Comparison of ENCODE assay signal across 8 cellular contexts in the genomic region with DNA sequence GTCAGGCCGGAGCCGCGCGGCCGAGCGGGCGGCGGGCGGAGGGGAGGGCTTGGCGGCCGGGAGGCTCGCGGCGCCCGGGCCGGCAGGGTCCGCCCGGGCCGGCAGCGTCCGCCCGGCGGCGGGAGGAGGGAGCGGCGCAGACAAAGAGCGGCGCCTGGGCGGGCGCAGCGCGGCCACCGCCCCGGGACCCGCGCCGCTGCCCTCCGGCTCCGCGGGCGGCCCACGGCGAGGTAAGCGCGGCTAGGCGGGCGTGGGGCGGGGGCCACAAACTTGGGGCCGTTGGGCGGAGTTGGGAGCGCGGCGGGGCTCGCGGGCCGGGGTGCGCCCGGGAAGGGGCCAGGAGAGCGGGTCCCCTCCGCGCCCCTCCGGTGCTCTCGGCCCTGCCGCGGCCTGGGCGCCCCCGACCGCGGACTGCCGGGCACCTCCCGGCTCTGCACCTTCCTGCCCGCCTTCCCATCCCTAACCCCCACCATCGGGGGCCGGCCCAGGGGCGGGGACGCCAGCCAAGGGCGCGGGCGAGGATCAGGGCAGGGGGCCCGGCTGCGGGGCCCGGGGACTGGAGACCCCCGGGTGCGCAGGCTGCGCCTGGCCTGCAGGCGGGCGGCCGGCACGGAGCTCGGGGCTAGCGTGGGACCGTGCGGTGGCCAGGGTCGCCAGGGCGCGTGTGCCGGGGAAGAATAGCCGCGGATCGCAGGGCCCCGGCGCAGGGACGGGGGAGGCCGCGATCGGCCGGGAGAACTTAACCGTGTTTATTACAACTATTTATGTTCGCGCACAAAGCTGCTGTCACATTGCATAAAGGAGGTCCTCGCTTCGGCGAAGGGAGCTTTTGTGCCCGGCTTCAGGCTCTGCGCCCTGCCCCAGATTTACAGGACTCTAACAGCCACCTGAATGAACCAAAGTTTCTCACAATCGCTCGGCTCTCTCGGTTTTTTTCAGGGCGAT. TPM values are rescaled to one million over a fixed set of nuclear protein-coding genes. Genes with fewer than 3 reads are reported as not detected.
A peak's percentile ranks its signal among the peaks of the same experiment; 100 is the strongest.
DNase-seq lines count a peak whose midpoint lies in the region; ATAC-seq and TF ChIP-seq lines count a peak whose summit lies in the region.

A gene (plus strand): TSS at position 4 of the 945 bp plus-strand sequence. CDS start 110,152 bp downstream, outside the sequence.

- TF ChIP-seq CTCF in WTC11 (IDR thresholded peaks at IDR 0.05) (no peak), mesothelial cell of epicardium (IDR thresholded peaks at IDR 0.05; ENCODE audit: unreplicated experiment) (no peak), upper lobe of right lung (IDR thresholded peaks at IDR 0.05) (no peak)

- CTCF ChIA-PET in WTC11 (lab: Charles Lee), result interaction anchor here (0.9 to 1.9 kb wide), 6 partner anchors 17 to 226 kb away, joined by 3 to 7 read pairs (median 6); no protein-coding TSS in a partner anchor

- peak; percentile 19 for ATAC-seq in GM19467 (IDR thresholded peaks at IDR 0.05; ENCODE audit: unreplicated experiment)
- peak; percentile 9 for ATAC-seq in HG03558 (IDR thresholded peaks at IDR 0.05; ENCODE audit: extremely low read depth, unreplicated experiment)
- ATAC-seq in WTC11, result peak; percentile 43
- peak; percentile 54 for ATAC-seq in upper lobe of right lung

- no peaks in the 10 kb centered on the region for H3K27me3 ChIP-seq in upper lobe of right lung

- peaks cover 44% of the 10 kb centered on the region for H3K4me1 Mint-ChIP-seq in WTC11
- peaks cover 36% of the 10 kb centered on the region for H3K4me1 Mint-ChIP-seq in mesothelial cell of epicardium

- peak within 1 kb of the TSS; percentile 88 for H3K27ac ChIP-seq in upper lobe of right lung

- H3K27me3 Mint-ChIP-seq in WTC11 (ENCODE audit: low read depth), result peaks cover 8% of the 10 kb centered on the region
- peaks cover 5% of the 10 kb centered on the region for H3K27me3 Mint-ChIP-seq in mesothelial cell of epicardium (ENCODE audit: low read depth)

- H3K27ac Mint-ChIP-seq in WTC11 (peak within 1 kb of the TSS; percentile 67), mesothelial cell of epicardium (peak within 1 kb of the TSS; percentile 89)

- no peaks in the 10 kb centered on the region for H3K9me3 ChIP-seq in upper lobe of right lung

- no peaks in the 10 kb centered on the region for H3K36me3 ChIP-seq in upper lobe of right lung

- H3K4me3 Mint-ChIP-seq in WTC11 (peak within 1 kb of the TSS; percentile 78), mesothelial cell of epicardium (peak within 1 kb of the TSS; percentile 80)

- peak; percentile 57 for DNase-seq in ELR (ENCODE audit: low read depth)
- DNase-seq in WTC11 (ENCODE audit: low spot score), result peak; percentile 44
- DNase-seq in mesothelial cell of epicardium (ENCODE audit: low spot score in 2 of 2, unreplicated experiment in 2 of 2), result peak; percentile 37 to 59
- DNase-seq in upper lobe of right lung, result peak; percentile 71
- no peak for DNase-seq in putamen (ENCODE audit: low spot score)

- peaks cover 2% of the 10 kb centered on the region; the same call in 1 of the 2 replicates for H3K9me3 Mint-ChIP-seq in WTC11
- no peaks in the 10 kb centered on the region for H3K9me3 Mint-ChIP-seq in mesothelial cell of epicardium

- POLR2A ChIA-PET in WTC11 (lab: Charles Lee), result interaction anchor here (0.6 to 1.1 kb wide), 2 partner anchors 9 to 17 kb away, joined by 3 read pairs; no protein-coding TSS in a partner anchor

- intact Hi-C loops in upper lobe of right lung (cut with DNase I), result no loop called here

- H3K4me1 ChIP-seq in upper lobe of right lung, result peaks cover 33% of the 10 kb centered on the region

- in situ Hi-C loops in endometrial microvascular endothelial cells (cut with HindIII; ENCODE audit: inconsistent ontology term, low pct_unique_long_range_greater_than_20kb, low sequenced_read_pairs), result no loop called here

- H3K36me3 Mint-ChIP-seq in WTC11 (peaks cover 15% of the 10 kb centered on the region), mesothelial cell of epicardium (peaks cover 2% of the 10 kb centered on the region)

- H3K4me3 ChIP-seq in upper lobe of right lung, result peak within 1 kb of the TSS; percentile 88

TF ChIP-seq in WTC11, 78 proteins besides CTCF, POLR2A, EP300 and RAD21:
- TF ChIP-seq ETV6 (CRISPR knock-in tag; IDR thresholded peaks at IDR 0.05), result peak; percentile 42; the same call in 1 of the 2 replicates
- TF ChIP-seq, protein P1, sequence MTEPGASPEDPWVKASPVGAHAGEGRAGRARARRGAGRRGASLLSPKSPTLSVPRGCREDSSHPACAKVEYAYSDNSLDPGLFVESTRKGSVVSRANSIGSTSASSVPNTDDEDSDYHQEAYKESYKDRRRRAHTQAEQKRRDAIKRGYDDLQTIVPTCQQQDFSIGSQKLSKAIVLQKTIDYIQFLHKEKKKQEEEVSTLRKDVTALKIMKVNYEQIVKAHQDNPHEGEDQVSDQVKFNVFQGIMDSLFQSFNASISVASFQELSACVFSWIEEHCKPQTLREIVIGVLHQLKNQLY (CRISPR knock-in tag; IDR thresholded peaks at IDR 0.05), result no peak
- 0 out of 2 replicates have a peak, but pooled peaks have one; percentile 18 for TF ChIP-seq FOXK1 (CRISPR knock-in tag; IDR thresholded peaks at IDR 0.05)
- TF ChIP-seq, protein P2, sequence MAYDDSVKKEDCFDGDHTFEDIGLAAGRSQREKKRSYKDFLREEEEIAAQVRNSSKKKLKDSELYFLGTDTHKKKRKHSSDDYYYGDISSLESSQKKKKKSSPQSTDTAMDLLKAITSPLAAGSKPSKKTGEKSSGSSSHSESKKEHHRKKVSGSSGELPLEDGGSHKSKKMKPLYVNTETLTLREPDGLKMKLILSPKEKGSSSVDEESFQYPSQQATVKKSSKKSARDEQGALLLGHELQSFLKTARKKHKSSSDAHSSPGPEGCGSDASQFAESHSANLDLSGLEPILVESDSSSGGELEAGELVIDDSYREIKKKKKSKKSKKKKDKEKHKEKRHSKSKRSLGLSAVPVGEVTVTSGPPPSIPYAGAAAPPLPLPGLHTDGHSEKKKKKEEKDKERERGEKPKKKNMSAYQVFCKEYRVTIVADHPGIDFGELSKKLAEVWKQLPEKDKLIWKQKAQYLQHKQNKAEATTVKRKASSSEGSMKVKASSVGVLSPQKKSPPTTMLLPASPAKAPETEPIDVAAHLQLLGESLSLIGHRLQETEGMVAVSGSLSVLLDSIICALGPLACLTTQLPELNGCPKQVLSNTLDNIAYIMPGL (CRISPR knock-in tag; IDR thresholded peaks at IDR 0.05), result no peak; the same call in 1 of the 2 replicates
TF ChIP-seq in WTC11: peak in this region for 2.

RNA-seq across cellular contexts. Expression of the gene that starts here (rescaled TPM):
- 63.7 to 75.4 TPM (median 65.1 TPM) in 3 replicates for total RNA-seq in WTC11 (2021)
- 23.2 TPM for total RNA-seq in endometrial microvascular endothelial cells (ENCODE audit: inconsistent ontology term)
- 57.5 to 59.5 TPM (median 58.9 TPM) in 3 replicates for total RNA-seq in mesothelial cell of epicardium
- 49.7 TPM for total RNA-seq in upper lobe of right lung
